9 cellular contexts compared by ENCODE assay signal in the genomic region with DNA sequence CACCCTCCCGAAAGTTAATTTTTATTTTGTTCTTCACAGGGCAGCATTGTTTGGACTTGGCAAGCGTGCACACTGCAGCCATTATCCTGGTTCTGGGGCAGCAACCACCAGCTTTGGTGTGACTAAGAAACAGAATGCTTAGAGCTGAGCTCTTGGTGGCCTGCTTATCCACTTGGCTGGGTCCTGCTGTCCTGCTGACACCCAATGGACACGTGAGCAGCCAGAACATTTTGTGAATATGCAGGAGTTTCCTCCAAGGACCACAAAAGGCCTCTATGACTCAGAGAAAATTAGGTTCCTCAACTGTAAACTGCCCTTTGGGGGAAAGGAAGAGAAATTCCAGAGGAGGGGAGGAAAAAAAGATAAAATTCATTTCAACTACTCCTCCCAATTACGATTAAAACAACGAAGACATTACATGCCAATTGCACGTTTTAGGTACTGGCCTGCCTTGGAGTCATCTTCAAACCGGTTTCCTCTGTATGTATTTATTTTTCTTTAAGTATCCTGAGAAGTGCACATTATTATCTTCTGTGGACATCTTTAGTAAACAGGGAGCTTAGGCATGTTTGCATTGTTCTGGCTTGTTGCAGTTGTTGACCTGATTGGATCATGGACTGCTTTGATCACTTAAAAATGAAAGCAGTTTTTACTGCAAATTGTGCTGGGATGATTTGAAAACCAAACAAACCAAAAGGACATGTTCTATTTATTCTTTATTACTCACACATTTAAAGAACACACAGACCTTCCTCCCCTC.
A peak's percentile ranks its signal among the peaks of the same experiment; 100 is the strongest.
DNase-seq lines count a peak whose midpoint lies in the region; ATAC-seq and TF ChIP-seq lines count a peak whose summit lies in the region.
"Had no signal": no experiment of that assay in that cellular context is flagged by ENCODE, and none has a peak within 500 bp of the region (broad histone marks: within the 10 kb centered on the region; RNA-seq: fewer than 3 reads in every experiment).

No MANE protein-coding gene starts in this region.

- ATAC-seq in GM21526 (IDR thresholded peaks at IDR 0.05; ENCODE audit: low FRiP score, unreplicated experiment): no peak
- ATAC-seq: naive thymus-derived CD4-positive, alpha-beta T cell had no signal

- no peak overlapping the region for H3K4me3 Mint-ChIP-seq in Calu3 (ENCODE audit: low read depth, unreplicated experiment)
- H3K4me3 Mint-ChIP-seq: naive thymus-derived CD4-positive, alpha-beta T cell had no signal

- H3K9me3 Mint-ChIP-seq in Calu3 (ENCODE audit: low read depth, unreplicated experiment): peaks cover 6% of the 10 kb centered on the region

- H3K4me1 ChIP-seq in colonic mucosa (no peaks in the 10 kb centered on the region), uterus (no peaks in the 10 kb centered on the region)

- TF ChIP-seq CTCF in colonic mucosa (IDR thresholded peaks at IDR 0.05) (no peak), Calu3 (IDR thresholded peaks at IDR 0.05; ENCODE audit: unreplicated experiment) (no peak), uterus (IDR thresholded peaks at IDR 0.05) (no peak)

- H3K27me3 ChIP-seq in colonic mucosa (no peaks in the 10 kb centered on the region), uterus (no peaks in the 10 kb centered on the region)

- no peak overlapping the region for H3K27ac ChIP-seq in colonic mucosa
- H3K27ac ChIP-seq in uterus: no peak overlapping the region

- H3K36me3 ChIP-seq in colonic mucosa (no peaks in the 10 kb centered on the region), uterus (no peaks in the 10 kb centered on the region)

- DNase-seq in AG20443 (ENCODE audit: low spot score) (peak; percentile 68), NCI-H2196 (lab: John Stamatoyannopoulos, UW; ENCODE audit: unreplicated experiment) (peak; percentile 44), colonic mucosa (peak; percentile 21), middle frontal gyrus (ENCODE audit: extremely low spot score, low spot score) (peak; percentile 34), GM19238 (ENCODE audit: insufficient read length, low spot score) (no peak), Calu3 (no peak), uterus (no peak)
- DNase-seq: naive thymus-derived CD4-positive, alpha-beta T cell had no signal

- H3K36me3 Mint-ChIP-seq in Calu3 (ENCODE audit: insufficient read depth, unreplicated experiment): no peaks in the 10 kb centered on the region

- BruUV-seq in Calu3 (replicated peaks; lab: Mats Ljungman, UMichigan): no TSS peak

- no peak for TF ChIP-seq POLR2A in uterus (IDR thresholded peaks at IDR 0.05)

- intact Hi-C loops in colonic mucosa (cut with DNase I) (loop anchor here (10.0 kb wide), 1 partner anchor 75 kb away; no protein-coding TSS in a partner anchor), Calu3 (cut with micrococcal nuclease; ENCODE audit: unreplicated experiment) (no loop called here), uterus (cut with DNase I; ENCODE audit: low total_unique reads) (no loop called here)

- H3K27ac Mint-ChIP-seq in Calu3 (ENCODE audit: unreplicated experiment): no peak overlapping the region
- H3K27ac Mint-ChIP-seq: naive thymus-derived CD4-positive, alpha-beta T cell had no signal

- H3K4me1 Mint-ChIP-seq in Calu3 (ENCODE audit: low read depth, unreplicated experiment): no peaks in the 10 kb centered on the region
- H3K4me1 Mint-ChIP-seq: naive thymus-derived CD4-positive, alpha-beta T cell had no signal

- H3K27me3 Mint-ChIP-seq in Calu3 (ENCODE audit: unreplicated experiment): no peaks in the 10 kb centered on the region

- H3K4me3 ChIP-seq in colonic mucosa (no peak overlapping the region), uterus (no peak overlapping the region)

- CTCF ChIA-PET in Calu3 (lab: Charles Lee): no interaction called here

- H3K9me3 ChIP-seq in colonic mucosa (no peaks in the 10 kb centered on the region), uterus (no peaks in the 10 kb centered on the region)

- H3K9ac ChIP-seq in colonic mucosa (ENCODE audit: low read depth in 2 of 2, low read length in 2 of 2): no peak overlapping the region

Comparison
In these comparisons a context has a peak if more than half of its experiments do, and no peak if none do; other contexts are left out.
1. DNase-seq: peak in AG20443 (single experiment), NCI-H2196 (single experiment), colonic mucosa (single experiment) and middle frontal gyrus (single experiment); none in GM19238 (single experiment), Calu3 (single experiment) and uterus (0 of 2).